ENCODE assay signal across 13 cellular contexts in genomic region chr2:98307131-98307696, GRCh38. TPM values are rescaled to one million over a fixed set of nuclear protein-coding genes. Genes with fewer than 3 reads are reported as not detected.
"Had no signal": no experiment of that assay in that cellular context is flagged by ENCODE, and none has a peak within 500 bp of the region (broad histone marks: within the 10 kb centered on the region; RNA-seq: fewer than 3 reads in every experiment).

No MANE protein-coding gene starts in this region.

RNA-seq across cellular contexts. Expression of gene CNGA3, which starts 39.0 kb away (rescaled TPM):
- total RNA-seq: left cardiac atrium; liver; mammary epithelial cell; myocyte; naive thymus-derived CD4-positive, alpha-beta T cell; natural killer cell treated with Interleukin-12 subunit alpha and Interleukin-12 subunit beta and Interleukin-15 and Interleukin-18, amount 100 ng/mL, for 72 hours; pulmonary artery endothelial cell; renal cortical epithelial cell; right atrium auricular region; right lobe of liver; smooth muscle cell had no signal
- polyA plus RNA-seq: heart right ventricle; hepatocyte; liver; mammary epithelial cell; naive thymus-derived CD4-positive, alpha-beta T cell; smooth muscle cell had no signal
